Comparison of ENCODE assay signal across 8 cellular contexts in genomic region chr7:5898480-5899224, GRCh38. TPM values are rescaled to one million over a fixed set of nuclear protein-coding genes. Genes with fewer than 3 reads are reported as not detected.
DNase-seq lines count a peak whose midpoint lies in the region; ATAC-seq, FAIRE-seq and TF ChIP-seq lines count a peak whose summit lies in the region.
"Not testable (repeated sequence)": the region's sequence is repeated elsewhere in the genome, so short reads cannot be mapped to it uniquely, and the experiment has no call there.

TSS of gene CCZ1 (plus strand) at chr7:5898733. CDS start at chr7:5898800, 67 bp downstream.

- CTCF ChIA-PET in Panc1 (lab: Charles Lee): not testable (repeated sequence)

- H3K9me3 ChIP-seq in Panc1 (ENCODE audit: control insufficient read depth, insufficient read depth, low read depth, low read length); esophagus (ENCODE audit: control insufficient read depth in 2 of 2, insufficient read depth in 1 of 2, low read depth in 1 of 2, low read length in 1 of 2); mucosa of rectum (ENCODE audit: control insufficient read depth in 2 of 2, low read length in 2 of 2): not testable (repeated sequence)

- ATAC-seq in GM21381 (IDR thresholded peaks at IDR 0.05; ENCODE audit: unreplicated experiment): peak; percentile 91
- ATAC-seq in Panc1: peak; percentile 97

- in situ Hi-C loops in Panc1 (cut with HindIII; ENCODE audit: low pct_unique_long_range_greater_than_20kb, low sequenced_read_pairs): not testable (repeated sequence)

- peak; percentile 25 for TF ChIP-seq CTCF in D721Med (IDR thresholded peaks at IDR 0.05; ENCODE audit: insufficient read depth, missing control alignments)
- not testable (repeated sequence) for TF ChIP-seq CTCF in Panc1 (IDR thresholded peaks at IDR 0.05)

- POLR2A ChIA-PET in Panc1 (lab: Charles Lee): not testable (repeated sequence)

- intact Hi-C loops in Panc1 (cut with micrococcal nuclease; ENCODE audit: unreplicated experiment): not testable (repeated sequence)

- not testable (repeated sequence) for H3K36me3 ChIP-seq in Panc1 (ENCODE audit: control insufficient read depth, insufficient read depth, low read length); esophagus (ENCODE audit: control insufficient read depth in 2 of 2, insufficient read depth in 2 of 2, low read length in 1 of 2); mucosa of rectum (ENCODE audit: control insufficient read depth in 2 of 2, insufficient read depth in 2 of 2, low read length in 2 of 2)

- H3K4me1 ChIP-seq in Panc1 (ENCODE audit: control insufficient read depth, insufficient read depth, low read length); esophagus (ENCODE audit: control insufficient read depth in 2 of 2, insufficient read depth in 2 of 2, low read length in 1 of 2); mucosa of rectum (ENCODE audit: control insufficient read depth in 2 of 2, insufficient read depth in 2 of 2, low read length in 2 of 2): not testable (repeated sequence)

- peak within 1 kb of the TSS; percentile 37 to 53 for H3K4me3 ChIP-seq in Panc1 (ENCODE audit: low read depth in 2 of 2, low read length in 2 of 2)
- peak within 1 kb of the TSS; percentile 24 to 41 for H3K4me3 ChIP-seq in esophagus (ENCODE audit: low read depth in 1 of 2, low read length in 2 of 2)
- H3K4me3 ChIP-seq in mucosa of rectum (ENCODE audit: low read length in 2 of 2): peak within 1 kb of the TSS; percentile 43 to 65

- H3K27ac ChIP-seq in Panc1 (ENCODE audit: low read length) (peak within 1 kb of the TSS; percentile 61; the same call in 1 of the 2 replicates), esophagus (ENCODE audit: low read depth in 2 of 2, low read length in 1 of 2) (peak within 1 kb of the TSS in 1 of 2 donors; percentile 74), mucosa of rectum (ENCODE audit: low read depth in 2 of 2, low read length in 2 of 2) (peak within 1 kb of the TSS; percentile 47 to 52)

- not testable (repeated sequence) for H3K27me3 ChIP-seq in Panc1 (ENCODE audit: control insufficient read depth, insufficient read depth, low read length); esophagus (ENCODE audit: control insufficient read depth in 1 of 2, insufficient read depth in 2 of 2, low read length in 2 of 2); mucosa of rectum (ENCODE audit: control insufficient read depth in 2 of 2, insufficient read depth in 2 of 2, low read length in 2 of 2)

- H3K9ac ChIP-seq in mucosa of rectum (ENCODE audit: low read depth in 1 of 2, low read length in 2 of 2): peak within 1 kb of the TSS in 1 of 2 donors; percentile 38

- not testable (repeated sequence) for BruUV-seq in Panc1 (replicated peaks; lab: Mats Ljungman, UMichigan)

- not testable (repeated sequence) for FAIRE-seq in D721Med (lab: Jason Lieb, UNC)

- 1 to 2% methylated on average over 16 to 23 of the region's 64 CpGs for WGBS in esophagus, 2 donors

- not testable (repeated sequence) for DNase-seq in D721Med (ENCODE audit: insufficient read length, low spot score); Panc1 (ENCODE audit: low read depth, low spot score)
- DNase-seq in HT-29 (ENCODE audit: low spot score): peak; percentile 55
- DNase-seq in activated T-cell treated with anti-CD3 and anti-CD28 coated beads, Interleukin-2, amount 50 U/mL, for 1 hour: peak; percentile 75
- DNase-seq in stimulated activated CD8-positive, alpha-beta memory T cell treated with anti-CD3 and anti-CD28 coated beads, Interleukin-4, amount 100 ng/mL, for 1 hour (ENCODE audit: low read depth in 2 of 2, low spot score in 1 of 2): peak; percentile 43 to 69

RNA-seq across cellular contexts. Expression of gene CCZ1, which starts in this region (rescaled TPM):
- 50.2 and 55.0 TPM in 2 replicates for total RNA-seq in HT-29 (2014; rRNA removed; shearing (Covaris generic))
- 128 TPM for total RNA-seq in Panc1 (2021; ENCODE audit: unreplicated experiment)
- polyA plus RNA-seq in Panc1 (2012; ENCODE audit: insufficient read length): 65.8 TPM
- polyA plus RNA-seq in esophagus: 10 to 100 TPM; 46.6 to 47.2 TPM
